In the genomic region with DNA sequence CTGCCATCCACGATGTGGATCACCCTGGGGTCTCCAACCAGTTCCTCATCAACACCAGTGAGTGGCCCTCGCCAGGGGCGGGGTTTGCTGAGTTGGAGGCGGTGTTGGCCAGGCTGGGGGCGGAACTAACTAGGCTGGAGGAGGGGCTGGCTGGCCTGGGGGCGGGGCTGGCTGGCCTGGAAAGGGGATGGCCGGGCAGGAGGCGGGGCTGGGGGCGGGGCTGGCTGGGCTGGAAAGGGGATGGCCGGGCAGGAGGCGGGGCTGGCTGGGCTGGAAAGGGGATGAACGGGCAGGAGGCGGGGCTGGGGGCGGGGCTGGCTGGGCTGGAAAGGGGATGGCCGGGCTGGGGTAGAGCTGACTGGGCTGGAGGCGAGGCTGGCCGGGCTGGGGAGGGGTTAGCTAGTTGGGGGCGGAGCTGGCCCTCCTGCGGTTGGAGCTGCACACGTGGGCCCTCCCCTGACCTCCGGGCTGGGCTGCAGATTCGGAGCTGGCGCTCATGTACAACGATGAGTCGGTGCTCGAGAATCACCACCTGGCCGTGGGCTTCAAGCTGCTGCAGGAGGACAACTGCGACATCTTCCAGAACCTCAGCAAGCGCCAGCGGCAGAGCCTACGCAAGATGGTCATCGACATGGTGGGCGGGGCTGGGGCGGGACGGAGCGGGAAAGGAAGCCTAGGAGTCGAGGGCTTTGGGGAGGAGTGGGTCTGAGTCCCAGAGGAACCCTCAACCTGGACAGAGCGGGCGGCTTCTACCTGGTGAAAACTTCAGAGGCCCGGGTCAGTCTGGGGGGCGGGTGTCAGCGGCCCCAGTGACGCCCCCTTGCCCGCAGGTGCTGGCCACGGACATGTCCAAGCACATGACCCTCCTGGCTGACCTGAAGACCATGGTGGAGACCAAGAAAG, we compare ENCODE assay signal across 8 cellular contexts. TPM values are rescaled to one million over a fixed set of nuclear protein-coding genes. Genes with fewer than 3 reads are reported as not detected.
DNase-seq lines count a peak whose midpoint lies in the region; ATAC-seq and TF ChIP-seq lines count a peak whose summit lies in the region.

No MANE protein-coding gene starts in this region.

- H3K4me3 ChIP-seq in GM12865 (ENCODE audit: low read depth, low read length), result peak overlapping the region; percentile 23; the same call in 1 of the 2 replicates
- peak overlapping the region in 57 of 59 donors; percentile 13 to 69 (median 46) for H3K4me3 ChIP-seq in dorsolateral prefrontal cortex
- peak overlapping the region in 1 of 3 donors; percentile 43 for H3K4me3 ChIP-seq in right lobe of liver

- no peaks in the 10 kb centered on the region for H3K4me1 ChIP-seq in right lobe of liver

- ATAC-seq in HG02763 (IDR thresholded peaks at IDR 0.05; ENCODE audit: unreplicated experiment) (peak; percentile 76), right lobe of liver (peak; percentile 96 to 99 (median 97)), HG03469 (IDR thresholded peaks at IDR 0.05; ENCODE audit: unreplicated experiment) (no peak)

- peaks cover 12% of the 10 kb centered on the region for H3K4me1 Mint-ChIP-seq in activated CD4-positive, alpha-beta memory T cell treated with anti-CD3 and anti-CD28 coated beads, Interleukin-2, amount 10 ng/mL, durations not matched to agents 7 days and 5 days

- H3K27me3 Mint-ChIP-seq in activated CD4-positive, alpha-beta memory T cell treated with anti-CD3 and anti-CD28 coated beads, Interleukin-2, amount 10 ng/mL, durations not matched to agents 7 days and 5 days, result no peaks in the 10 kb centered on the region

- TF ChIP-seq CTCF in GM12865 (IDR thresholded peaks at IDR 0.05; ENCODE audit: insufficient read depth, low read depth, low read length, missing control alignments), result no peak
- TF ChIP-seq CTCF in dorsolateral prefrontal cortex (IDR thresholded peaks at IDR 0.05 in 54 of 56, conservative IDR thresholded peaks at IDR 0.05 in 2 of 56; ENCODE audit: low read depth in 1 of 56, partially characterized antibody in 56 of 56), result peak in 1 of 56 donors; percentile 9
- no peak for TF ChIP-seq CTCF in right lobe of liver (IDR thresholded peaks at IDR 0.05)

- no peak for TF ChIP-seq POLR2A in right lobe of liver (IDR thresholded peaks at IDR 0.05)

- POLR2A ChIA-PET in activated CD4-positive, alpha-beta memory T cell treated with anti-CD3 and anti-CD28 coated beads, Interleukin-2, amount 10 ng/mL, durations not matched to agents 7 days and 5 days (lab: Charles Lee), result interaction anchor here (0.5 to 1.6 kb wide), 3 partner anchors 10 to 56 kb away, joined by 3 to 5 read pairs (median 4); no protein-coding TSS in a partner anchor

- H3K36me3 Mint-ChIP-seq in activated CD4-positive, alpha-beta memory T cell treated with anti-CD3 and anti-CD28 coated beads, Interleukin-2, amount 10 ng/mL, durations not matched to agents 7 days and 5 days (ENCODE audit: low read depth), result peaks cover 32% of the 10 kb centered on the region

- no peak overlapping the region for H3K27ac Mint-ChIP-seq in activated CD4-positive, alpha-beta memory T cell treated with anti-CD3 and anti-CD28 coated beads, Interleukin-2, amount 10 ng/mL, durations not matched to agents 7 days and 5 days

- H3K9me3 Mint-ChIP-seq in activated CD4-positive, alpha-beta memory T cell treated with anti-CD3 and anti-CD28 coated beads, Interleukin-2, amount 10 ng/mL, durations not matched to agents 7 days and 5 days, result no peaks in the 10 kb centered on the region

- DNase-seq in GM12865 (ENCODE audit: low read depth), result peak; percentile 95
- peak; percentile 81 for DNase-seq in NCI-H226
- DNase-seq in activated CD4-positive, alpha-beta memory T cell treated with anti-CD3 and anti-CD28 coated beads, Interleukin-2, amount 10 ng/mL, durations not matched to agents 7 days and 5 days, result peak; percentile 91
- peak; percentile 79 to 92 (median 83) for DNase-seq in dorsolateral prefrontal cortex
- DNase-seq in right lobe of liver, result peak; percentile 94 to 96 (median 95)
- DNase-seq in stimulated activated CD4-positive, alpha-beta T cell treated with anti-CD3 and anti-CD28 coated beads, Interleukin-4, amount 100 ng/mL, for 1 hour, result peak; percentile 84

- H3K27me3 ChIP-seq in dorsolateral prefrontal cortex (no peaks in the 10 kb centered on the region), right lobe of liver (no peaks in the 10 kb centered on the region)

- WGBS in right lobe of liver (ENCODE audit: insufficient coverage, low coverage, low lambda C conversion rate, missing lambda C conversion rate), result 9% methylated on average over 26 of the region's 45 CpGs

- intact Hi-C loops in dorsolateral prefrontal cortex (cut with DNase I), result no loop called here
- intact Hi-C loops in right lobe of liver (cut with DNase I), result no loop called here

- no peaks in the 10 kb centered on the region for H3K9me3 ChIP-seq in right lobe of liver

- CTCF ChIA-PET in activated CD4-positive, alpha-beta memory T cell treated with anti-CD3 and anti-CD28 coated beads, Interleukin-2, amount 10 ng/mL, durations not matched to agents 7 days and 5 days (lab: Charles Lee), result interaction anchor here (1.0 kb wide), 1 partner anchor 26 kb away, joined by 3 read pairs; no protein-coding TSS in a partner anchor

- H3K4me3 Mint-ChIP-seq in activated CD4-positive, alpha-beta memory T cell treated with anti-CD3 and anti-CD28 coated beads, Interleukin-2, amount 10 ng/mL, durations not matched to agents 7 days and 5 days, result no peak overlapping the region

- H3K27ac ChIP-seq in dorsolateral prefrontal cortex, result peak overlapping the region in 1 of 59 donors; percentile 43
- no peak overlapping the region for H3K27ac ChIP-seq in right lobe of liver

- H3K36me3 ChIP-seq in right lobe of liver, result no peaks in the 10 kb centered on the region

RNA-seq across cellular contexts. Expression of gene PDE4A, which starts 41.0 kb away (rescaled TPM):
- total RNA-seq in activated CD4-positive, alpha-beta memory T cell treated with anti-CD3 and anti-CD28 coated beads, Interleukin-2, amount 10 ng/mL, durations not matched to agents 7 days and 5 days, result 10 to 100 TPM; 56.2 to 58.1 TPM
- total RNA-seq in dorsolateral prefrontal cortex (10 to 100 TPM; 23.3 to 88.7 (median 59.0) TPM), right lobe of liver (1 to 10 TPM; 1.2 to 5.8 (median 2.7) TPM)

RNA-seq across cellular contexts. Expression of gene KEAP1, which starts 41.9 kb away (rescaled TPM):
- total RNA-seq in activated CD4-positive, alpha-beta memory T cell treated with anti-CD3 and anti-CD28 coated beads, Interleukin-2, amount 10 ng/mL, durations not matched to agents 7 days and 5 days, result 100 to 1,000 TPM in 1 of 2 experiments, 10 to 100 TPM in 1; 97.1 to 103 TPM
- 100 to 1,000 TPM in 1 of 120 experiments, 10 to 100 TPM in 119; 43.6 to 103 (median 63.7) TPM for total RNA-seq in dorsolateral prefrontal cortex
- total RNA-seq in right lobe of liver, result 10 to 100 TPM; 36.7 to 60.7 (median 41.2) TPM

RNA-seq across cellular contexts. Expression of gene S1PR5, which starts 55.9 kb away (rescaled TPM):
- total RNA-seq in activated CD4-positive, alpha-beta memory T cell treated with anti-CD3 and anti-CD28 coated beads, Interleukin-2, amount 10 ng/mL, durations not matched to agents 7 days and 5 days, result under 1 TPM; 0.63 to 0.68 TPM
- total RNA-seq in dorsolateral prefrontal cortex (10 to 100 TPM in 96 of 120 experiments, 1 to 10 TPM in 24; 2.0 to 89.6 (median 17.6) TPM), right lobe of liver (under 1 TPM in 5 of 6 experiments, not detected in 1; 0.20 to 0.43 (median 0.35) TPM)

RNA-seq across cellular contexts. Expression of gene CDC37, which starts 58.0 kb away (rescaled TPM):
- 100 to 1,000 TPM; 239 to 244 TPM for total RNA-seq in activated CD4-positive, alpha-beta memory T cell treated with anti-CD3 and anti-CD28 coated beads, Interleukin-2, amount 10 ng/mL, durations not matched to agents 7 days and 5 days
- 100 to 1,000 TPM in 117 of 120 experiments, 10 to 100 TPM in 3; 92.2 to 206 (median 145) TPM for total RNA-seq in dorsolateral prefrontal cortex
- 10 to 100 TPM; 39.6 to 74.9 (median 50.1) TPM for total RNA-seq in right lobe of liver
